In the genomic region with DNA sequence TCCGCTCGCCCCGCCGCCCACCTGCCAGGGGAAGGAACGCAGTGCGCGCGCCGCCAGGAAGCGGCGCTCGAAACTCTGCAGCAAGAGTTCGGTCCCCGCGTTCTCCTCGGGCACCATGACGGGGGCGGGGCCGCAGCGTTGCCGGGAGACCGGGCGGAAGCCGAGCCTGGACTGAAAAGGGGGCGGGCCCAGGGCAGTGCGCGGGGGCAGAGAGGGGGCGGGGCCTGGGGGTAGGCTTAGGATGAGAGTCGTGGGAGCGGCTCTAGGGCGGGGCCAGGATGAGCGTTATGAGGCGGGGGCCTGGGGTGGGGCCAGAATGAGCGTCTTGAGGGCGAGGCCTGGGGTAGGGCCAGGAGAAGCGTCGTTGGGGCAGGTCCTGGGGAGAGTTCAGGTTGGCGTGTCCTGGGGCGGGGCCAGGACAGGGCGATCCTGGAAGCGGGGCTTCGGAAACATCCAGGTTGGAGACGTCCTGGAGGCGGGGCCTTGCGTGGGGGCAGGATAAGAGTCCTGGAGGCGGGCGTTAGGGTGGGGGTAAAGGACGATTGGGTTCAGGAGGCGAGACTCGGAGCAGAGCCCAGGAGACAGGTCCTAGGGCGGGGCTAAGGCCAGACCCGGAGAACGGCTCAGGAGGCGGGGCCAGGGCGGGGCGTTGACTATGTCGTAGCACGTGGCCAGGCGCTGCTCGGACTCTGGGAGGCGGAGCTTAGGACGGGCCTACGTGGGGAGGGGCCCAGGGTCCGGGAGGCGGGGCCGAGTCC, we compare ENCODE assay signal across 1 cellular context.
TF ChIP-seq lines count a peak whose summit lies in the region.
"Not testable (repeated sequence)": the region's sequence is repeated elsewhere in the genome, so short reads cannot be mapped to it uniquely, and the experiment has no call there.

No MANE protein-coding gene starts in this region.

TF ChIP-seq in K562, 482 proteins besides CTCF, POLR2A, EP300 and RAD21 (continued from another document):
- TF ChIP-seq EP400 (IDR thresholded peaks at IDR 0.05) (peak; percentile 62; the same call in 1 of the 2 replicates), SUPT5H (IDR thresholded peaks at IDR 0.05) (0 out of 2 replicates have a peak, but pooled peaks have one; percentile 43), PHF8 (IDR thresholded peaks at IDR 0.05; ENCODE audit: borderline replicate concordance, low read length) (peak; percentile 42; the same call in 1 of the 2 replicates), RFX1 (IDR thresholded peaks at IDR 0.05) (peak; percentile 81), SP2 (IDR thresholded peaks at IDR 0.05; ENCODE audit: extremely low read depth, low read depth, low read length, poor library complexity, severe bottlenecking) (peak; percentile 15), MYC (IDR thresholded peaks at IDR 0.05; ENCODE audit: low read depth, low read length) (peak; percentile 48; the same call in 1 of the 2 replicates), GABPA (tag; conservative IDR thresholded peaks at IDR 0.05; ENCODE audit: low read depth) (peak; percentile 76), EGR1 (conservative IDR thresholded peaks at IDR 0.05) (peak; percentile 34; the same call in 1 of the 2 replicates), RCOR1 (IDR thresholded peaks at IDR 0.05; ENCODE audit: borderline replicate concordance in 1 of 2, low read depth in 2 of 2, low read length in 2 of 2) (peak in 1 of 2 experiments; percentile 31; a peak in 1 of 4 replicates), L3MBTL2 (IDR thresholded peaks at IDR 0.05) (peak; percentile 27; the same call in 1 of the 2 replicates), NFIC (IDR thresholded peaks at IDR 0.05) (0 out of 2 replicates have a peak, but pooled peaks have one; percentile 8), MXI1 (IDR thresholded peaks at IDR 0.05; ENCODE audit: low read depth, low read length) (peak; percentile 78), MAX (CRISPR knock-in tag; IDR thresholded peaks at IDR 0.05) (peak; percentile 78), ZNF431 (CRISPR knock-in tag; IDR thresholded peaks at IDR 0.05) (0 out of 2 replicates have a peak, but pooled peaks have one; percentile 21), TAF1 (IDR thresholded peaks at IDR 0.05; ENCODE audit: control insufficient read depth, extremely low read depth, insufficient read depth, low read length, severe bottlenecking) (peak; percentile 44), USF1 (CRISPR knock-in tag; IDR thresholded peaks at IDR 0.05) (peak; percentile 87), FIP1L1 (IDR thresholded peaks at IDR 0.05; ENCODE audit: low read depth, low read length, poor library complexity, severe bottlenecking) (peak; percentile 18), RAD51 (IDR thresholded peaks at IDR 0.05; ENCODE audit: borderline replicate concordance, low read depth) (peak; percentile 82), NRF1 (conservative IDR thresholded peaks at IDR 0.05 in 1 of 2, IDR thresholded peaks at IDR 0.05 in 1 of 2) (peak; percentile 62 to 65; a peak in 3 of 4 replicates), SIN3A (IDR thresholded peaks at IDR 0.05; ENCODE audit: borderline replicate concordance in 2 of 2, control insufficient read depth in 1 of 2, low read depth in 2 of 2, low read length in 2 of 2) (peak in 1 of 2 experiments; percentile 19; a peak in 1 of 4 replicates), BHLHE40 (IDR thresholded peaks at IDR 0.05; ENCODE audit: low read length) (peak; percentile 48; the same call in 1 of the 2 replicates), ZBTB7A (IDR thresholded peaks at IDR 0.05; ENCODE audit: borderline replicate concordance, control insufficient read depth, low read depth, low read length) (peak; percentile 34; the same call in 1 of the 2 replicates), NR2C2 (tag; IDR thresholded peaks at IDR 0.05) (peak; percentile 49; the same call in 1 of the 2 replicates), CXXC5 (CRISPR knock-in tag; IDR thresholded peaks at IDR 0.05) (peak; percentile 73), SIN3B (IDR thresholded peaks at IDR 0.05; ENCODE audit: low read depth) (0 out of 2 replicates have a peak, but pooled peaks have one; percentile 39), RBFOX2 (IDR thresholded peaks at IDR 0.05; ENCODE audit: low read depth, low read length) (peak; percentile 66)
- TF ChIP-seq MYC (CRISPR knock-in tag; IDR thresholded peaks at IDR 0.05; ENCODE audit: borderline replicate concordance, low read depth); NR2C2 (CRISPR knock-in tag; IDR thresholded peaks at IDR 0.05): not testable (repeated sequence)
- TF ChIP-seq, protein P1, sequence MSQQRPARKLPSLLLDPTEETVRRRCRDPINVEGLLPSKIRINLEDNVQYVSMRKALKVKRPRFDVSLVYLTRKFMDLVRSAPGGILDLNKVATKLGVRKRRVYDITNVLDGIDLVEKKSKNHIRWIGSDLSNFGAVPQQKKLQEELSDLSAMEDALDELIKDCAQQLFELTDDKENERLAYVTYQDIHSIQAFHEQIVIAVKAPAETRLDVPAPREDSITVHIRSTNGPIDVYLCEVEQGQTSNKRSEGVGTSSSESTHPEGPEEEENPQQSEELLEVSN (IDR thresholded peaks at IDR 0.05; ENCODE audit: borderline replicate concordance in 1 of 2, extremely low read depth in 1 of 2, insufficient read depth in 1 of 2, insufficient read length in 1 of 2, low read depth in 1 of 2, low read length in 1 of 2, poor library complexity in 1 of 2, severe bottlenecking in 1 of 2) = peak in 1 of 2 experiments; percentile 3
- TF ChIP-seq, protein P2, sequence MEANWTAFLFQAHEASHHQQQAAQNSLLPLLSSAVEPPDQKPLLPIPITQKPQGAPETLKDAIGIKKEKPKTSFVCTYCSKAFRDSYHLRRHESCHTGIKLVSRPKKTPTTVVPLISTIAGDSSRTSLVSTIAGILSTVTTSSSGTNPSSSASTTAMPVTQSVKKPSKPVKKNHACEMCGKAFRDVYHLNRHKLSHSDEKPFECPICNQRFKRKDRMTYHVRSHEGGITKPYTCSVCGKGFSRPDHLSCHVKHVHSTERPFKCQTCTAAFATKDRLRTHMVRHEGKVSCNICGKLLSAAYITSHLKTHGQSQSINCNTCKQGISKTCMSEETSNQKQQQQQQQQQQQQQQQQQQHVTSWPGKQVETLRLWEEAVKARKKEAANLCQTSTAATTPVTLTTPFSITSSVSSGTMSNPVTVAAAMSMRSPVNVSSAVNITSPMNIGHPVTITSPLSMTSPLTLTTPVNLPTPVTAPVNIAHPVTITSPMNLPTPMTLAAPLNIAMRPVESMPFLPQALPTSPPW (CRISPR knock-in tag; IDR thresholded peaks at IDR 0.05) = peak; percentile 81
- TF ChIP-seq, protein P3, sequence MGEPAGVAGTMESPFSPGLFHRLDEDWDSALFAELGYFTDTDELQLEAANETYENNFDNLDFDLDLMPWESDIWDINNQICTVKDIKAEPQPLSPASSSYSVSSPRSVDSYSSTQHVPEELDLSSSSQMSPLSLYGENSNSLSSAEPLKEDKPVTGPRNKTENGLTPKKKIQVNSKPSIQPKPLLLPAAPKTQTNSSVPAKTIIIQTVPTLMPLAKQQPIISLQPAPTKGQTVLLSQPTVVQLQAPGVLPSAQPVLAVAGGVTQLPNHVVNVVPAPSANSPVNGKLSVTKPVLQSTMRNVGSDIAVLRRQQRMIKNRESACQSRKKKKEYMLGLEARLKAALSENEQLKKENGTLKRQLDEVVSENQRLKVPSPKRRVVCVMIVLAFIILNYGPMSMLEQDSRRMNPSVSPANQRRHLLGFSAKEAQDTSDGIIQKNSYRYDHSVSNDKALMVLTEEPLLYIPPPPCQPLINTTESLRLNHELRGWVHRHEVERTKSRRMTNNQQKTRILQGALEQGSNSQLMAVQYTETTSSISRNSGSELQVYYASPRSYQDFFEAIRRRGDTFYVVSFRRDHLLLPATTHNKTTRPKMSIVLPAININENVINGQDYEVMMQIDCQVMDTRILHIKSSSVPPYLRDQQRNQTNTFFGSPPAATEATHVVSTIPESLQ (CRISPR knock-in tag; IDR thresholded peaks at IDR 0.05) = peak; percentile 51; the same call in 1 of the 2 replicates
